Comparison of ENCODE assay signal across 8 cellular contexts in genomic region chr9:137294091-137294683, GRCh38. TPM values are rescaled to one million over a fixed set of nuclear protein-coding genes. Genes with fewer than 3 reads are reported as not detected.
DNase-seq lines count a peak whose midpoint lies in the region; ATAC-seq and TF ChIP-seq lines count a peak whose summit lies in the region.

No MANE protein-coding gene starts in this region.

- H3K36me3 ChIP-seq in body of pancreas (replicated peaks in 1 of 2; ENCODE audit: insufficient read depth in 1 of 2, low read depth in 2 of 2), result no peaks in the 10 kb centered on the region
- H3K36me3 ChIP-seq in mucosa of descending colon (ENCODE audit: low read depth), result no peaks in the 10 kb centered on the region
- H3K36me3 ChIP-seq in sigmoid colon, result no peaks in the 10 kb centered on the region

- peak overlapping the region; percentile 84 to 95 (median 92) for H3K27ac ChIP-seq in body of pancreas
- no peak overlapping the region for H3K27ac ChIP-seq in sigmoid colon

- no peak overlapping the region for H3K27ac Mint-ChIP-seq in activated CD4-positive, alpha-beta T cell treated with anti-CD3 and anti-CD28 coated beads for 36 hours

- H3K27me3 ChIP-seq in body of pancreas (no peaks in the 10 kb centered on the region), sigmoid colon (peaks cover 39 to 76% (median 71%) of the 10 kb centered on the region in 3 donors)

- H3K27me3 Mint-ChIP-seq in activated CD4-positive, alpha-beta T cell treated with anti-CD3 and anti-CD28 coated beads for 36 hours, result peaks cover 23% of the 10 kb centered on the region

- 12 to 21% methylated on average over 11 of the region's 11 CpGs for WGBS in body of pancreas, 2 donors
- WGBS in sigmoid colon, 2 donors, result 6 to 40% methylated on average over 11 of the region's 11 CpGs

- ATAC-seq in activated CD4-positive, alpha-beta T cell treated with anti-CD3 and anti-CD28 coated beads for 36 hours, result peak; percentile 81
- ATAC-seq in body of pancreas, result peak; percentile 55
- ATAC-seq in mucosa of descending colon, result peak; percentile 42
- ATAC-seq in GM19467 (IDR thresholded peaks at IDR 0.05; ENCODE audit: unreplicated experiment), result no peak
- no peak for ATAC-seq in GM21723 (IDR thresholded peaks at IDR 0.05; ENCODE audit: unreplicated experiment)

- peak; percentile 60 for DNase-seq in activated CD4-positive, alpha-beta T cell treated with anti-CD3 and anti-CD28 coated beads for 36 hours
- DNase-seq in activated CD4-positive, alpha-beta T cell treated with anti-CD3 and anti-CD28 coated beads for 4 hours, result no peak
- DNase-seq in NCI-H460 (ENCODE audit: extremely low read depth, low read depth) (peak; percentile 26), body of pancreas (peak; percentile 87 to 91 (median 90)), mucosa of descending colon (peak in 2 of 3 donors; percentile 71 to 85), sigmoid colon (no peak)

- TF ChIP-seq POLR2A in body of pancreas (IDR thresholded peaks at IDR 0.05) (no peak), sigmoid colon (IDR thresholded peaks at IDR 0.05) (no peak)

- no peak for TF ChIP-seq CTCF in body of pancreas (IDR thresholded peaks at IDR 0.05)
- no peak for TF ChIP-seq CTCF in mucosa of descending colon (IDR thresholded peaks at IDR 0.05)
- TF ChIP-seq CTCF in sigmoid colon (IDR thresholded peaks at IDR 0.05), result no peak

- H3K4me1 ChIP-seq in body of pancreas, result peaks cover 62% of the 10 kb centered on the region
- peaks cover 16% of the 10 kb centered on the region for H3K4me1 ChIP-seq in mucosa of descending colon (ENCODE audit: low read depth)
- peaks cover 0 to 20% (median 20%) of the 10 kb centered on the region in 4 donors for H3K4me1 ChIP-seq in sigmoid colon

- H3K9me3 ChIP-seq in body of pancreas, result no peaks in the 10 kb centered on the region
- no peaks in the 10 kb centered on the region for H3K9me3 ChIP-seq in mucosa of descending colon
- H3K9me3 ChIP-seq in sigmoid colon, result no peaks in the 10 kb centered on the region

- H3K9me3 Mint-ChIP-seq in activated CD4-positive, alpha-beta T cell treated with anti-CD3 and anti-CD28 coated beads for 36 hours (ENCODE audit: low read depth), result no peaks in the 10 kb centered on the region

- no peak for TF ChIP-seq EP300 in sigmoid colon (IDR thresholded peaks at IDR 0.05)

- POLR2A ChIA-PET in activated CD4-positive, alpha-beta T cell treated with anti-CD3 and anti-CD28 coated beads for 36 hours (lab: Charles Lee), result no interaction called here

- CTCF ChIA-PET in activated CD4-positive, alpha-beta T cell treated with anti-CD3 and anti-CD28 coated beads for 36 hours (lab: Charles Lee), result interaction anchor here (1.0 to 1.4 kb wide), 3 partner anchors 8 to 207 kb away, joined by 3 to 4 read pairs (median 3); partner anchors contain the start of genes MAN1B1 and NRARP

- peak overlapping the region; percentile 11 for H3K4me3 Mint-ChIP-seq in activated CD4-positive, alpha-beta T cell treated with anti-CD3 and anti-CD28 coated beads for 36 hours

- no peak overlapping the region for H3K4me3 ChIP-seq in body of pancreas
- no peak overlapping the region for H3K4me3 ChIP-seq in mucosa of descending colon
- H3K4me3 ChIP-seq in sigmoid colon, result no peak overlapping the region

- H3K4me1 Mint-ChIP-seq in activated CD4-positive, alpha-beta T cell treated with anti-CD3 and anti-CD28 coated beads for 36 hours, result no peaks in the 10 kb centered on the region

- no peaks in the 10 kb centered on the region for H3K36me3 Mint-ChIP-seq in activated CD4-positive, alpha-beta T cell treated with anti-CD3 and anti-CD28 coated beads for 36 hours (ENCODE audit: low read depth)

- intact Hi-C loops in activated CD4-positive, alpha-beta T cell treated with anti-CD3 and anti-CD28 coated beads for 36 hours (cut with DNase I, micrococcal nuclease), result loop anchor here (2.0 to 10.0 kb wide), 4 partner anchors 113 to 233 kb away; partner anchors contain the start of gene ENTPD8 (in 1 of the 2)
- intact Hi-C loops in body of pancreas (cut with DNase I), result no loop called here
- intact Hi-C loops in mucosa of descending colon (cut with DNase I, micrococcal nuclease), result loop anchor here in 1 of 2 donors (5.0 kb wide), 1 partner anchor 113 kb away; no protein-coding TSS in a partner anchor
- intact Hi-C loops in sigmoid colon (cut with DNase I), result loop anchor here (10.0 kb wide), 1 partner anchor 231 kb away; no protein-coding TSS in a partner anchor

RNA-seq across cellular contexts. Expression of gene NRARP, which starts 7.9 kb away (rescaled TPM):
- 1 to 10 TPM; 2.1 TPM for total RNA-seq in activated CD4-positive, alpha-beta T cell treated with anti-CD3 and anti-CD28 coated beads for 36 hours
- total RNA-seq in NCI-H460 (2014; rRNA removed; shearing (Covaris generic)), result 5.1 and 8.9 TPM in 2 replicates
- polyA plus RNA-seq in NCI-H460 (2014; cell fraction: nucleus; rRNA removed), result 9.7 and 13.0 TPM in 2 replicates
- total RNA-seq in body of pancreas, result 10 to 100 TPM; 18.4 to 24.4 TPM
- total RNA-seq in mucosa of descending colon, result 100 to 1,000 TPM in 2 of 3 donors, 10 to 100 TPM in 1; 61.4 to 171 (median 146) TPM
- total RNA-seq in sigmoid colon, result 1 to 10 TPM in 3 of 4 donors, not detected in 1; 1.8 to 2.9 (median 2.8) TPM
- polyA plus RNA-seq in sigmoid colon, result 10 to 100 TPM; 20.4 to 24.7 (median 24.0) TPM

RNA-seq across cellular contexts. Expression of gene TOR4A, which starts 16.7 kb away (rescaled TPM):
- total RNA-seq in activated CD4-positive, alpha-beta T cell treated with anti-CD3 and anti-CD28 coated beads for 36 hours, result 1 to 10 TPM; 2.6 to 3.4 TPM
- 30.5 and 32.0 TPM in 2 replicates for total RNA-seq in NCI-H460 (2014; rRNA removed; shearing (Covaris generic))
- 42.8 and 46.3 TPM in 2 replicates for polyA plus RNA-seq in NCI-H460 (2014; cell fraction: nucleus; rRNA removed)
- 10 to 100 TPM in 1 of 2 donors, 1 to 10 TPM in 1; 9.9 to 12.2 TPM for total RNA-seq in body of pancreas
- total RNA-seq in mucosa of descending colon, result 10 to 100 TPM; 23.3 to 48.6 (median 45.3) TPM
- 1 to 10 TPM; 3.8 to 4.3 (median 3.9) TPM for total RNA-seq in sigmoid colon
- polyA plus RNA-seq in sigmoid colon, result 10 to 100 TPM in 1 of 3 donors, 1 to 10 TPM in 2; 5.1 to 33.0 (median 6.6) TPM

RNA-seq across cellular contexts. Expression of gene NELFB, which starts 39.1 kb away (rescaled TPM):
- total RNA-seq in activated CD4-positive, alpha-beta T cell treated with anti-CD3 and anti-CD28 coated beads for 36 hours, result 10 to 100 TPM; 41.4 to 54.1 TPM
- total RNA-seq in NCI-H460 (2014; rRNA removed; shearing (Covaris generic)), result 41.5 and 43.8 TPM in 2 replicates
- polyA plus RNA-seq in NCI-H460 (2014; cell fraction: nucleus; rRNA removed), result 99.2 and 107 TPM in 2 replicates
- 10 to 100 TPM; 31.3 to 34.2 TPM for total RNA-seq in body of pancreas
- total RNA-seq in mucosa of descending colon, result 10 to 100 TPM; 52.9 to 66.2 (median 60.5) TPM
- 10 to 100 TPM; 24.7 to 36.5 (median 33.2) TPM for total RNA-seq in sigmoid colon
- 10 to 100 TPM; 41.6 to 70.5 (median 45.0) TPM for polyA plus RNA-seq in sigmoid colon

RNA-seq across cellular contexts. Expression of gene STPG3, which starts 43.1 kb away (rescaled TPM):
- not detected for total RNA-seq in activated CD4-positive, alpha-beta T cell treated with anti-CD3 and anti-CD28 coated beads for 36 hours
- not detected in 2 replicates for total RNA-seq in NCI-H460 (2014; rRNA removed; shearing (Covaris generic))
- not detected in 2 replicates for polyA plus RNA-seq in NCI-H460 (2014; cell fraction: nucleus; rRNA removed)
- total RNA-seq in body of pancreas (not detected), mucosa of descending colon (not detected), sigmoid colon (not detected)
- polyA plus RNA-seq in sigmoid colon, result not detected

RNA-seq across cellular contexts. Expression of gene TUBB4B, which starts 53.1 kb away (rescaled TPM):
- 100 to 1,000 TPM; 264 to 278 TPM for total RNA-seq in activated CD4-positive, alpha-beta T cell treated with anti-CD3 and anti-CD28 coated beads for 36 hours
- total RNA-seq in NCI-H460 (2014; rRNA removed; shearing (Covaris generic)), result 167 and 171 TPM in 2 replicates
- 515 and 625 TPM in 2 replicates for polyA plus RNA-seq in NCI-H460 (2014; cell fraction: nucleus; rRNA removed)
- total RNA-seq in body of pancreas (100 to 1,000 TPM in 1 of 2 donors, 10 to 100 TPM in 1; 79.1 to 171 TPM), mucosa of descending colon (100 to 1,000 TPM; 286 to 379 (median 332) TPM), sigmoid colon (100 to 1,000 TPM; 141 to 196 (median 164) TPM)
- polyA plus RNA-seq in sigmoid colon, result 100 to 1,000 TPM; 292 to 505 (median 444) TPM

Comparison
In these comparisons a context has a peak if more than half of its experiments do, and no peak if none do; other contexts are left out.
1. DNase-seq: peak in activated CD4-positive, alpha-beta T cell treated with anti-CD3 and anti-CD28 coated beads for 36 hours (single experiment), NCI-H460 (single experiment), body of pancreas (4 of 4) and mucosa of descending colon (2 of 3); none in activated CD4-positive, alpha-beta T cell treated with anti-CD3 and anti-CD28 coated beads for 4 hours (0 of 2) and sigmoid colon (single experiment).
2. ATAC-seq: peak in activated CD4-positive, alpha-beta T cell treated with anti-CD3 and anti-CD28 coated beads for 36 hours (single experiment), body of pancreas (single experiment) and mucosa of descending colon (single experiment); none in GM19467 (single experiment) and GM21723 (single experiment).
3. H3K27ac ChIP-seq: peak in body of pancreas (4 of 4); none in sigmoid colon (0 of 4).